Comparison of ENCODE assay signal across 15 cellular contexts in the genomic region with DNA sequence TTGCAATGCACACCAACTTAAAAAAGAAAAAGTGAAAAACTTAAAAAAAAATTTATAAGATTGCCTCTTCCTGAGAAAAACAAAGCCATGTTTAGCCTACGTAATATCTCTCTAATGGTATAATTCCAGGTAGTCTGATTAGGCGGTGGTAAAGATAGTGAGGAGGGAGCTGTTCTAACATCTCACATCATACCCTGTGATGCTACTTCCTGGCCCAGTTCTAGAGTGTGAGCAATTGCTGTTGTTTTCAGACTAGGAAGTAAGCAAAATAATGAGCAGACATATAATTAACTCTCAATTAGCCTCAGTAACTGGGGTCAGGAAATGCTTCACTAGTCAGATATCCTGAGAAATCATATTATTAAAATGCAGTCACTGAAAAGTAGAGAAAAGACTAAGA.
"Had no signal": no experiment of that assay in that cellular context is flagged by ENCODE, and none has a peak within 500 bp of the region (broad histone marks: within the 10 kb centered on the region; RNA-seq: fewer than 3 reads in every experiment).

No MANE protein-coding gene starts in this region.

- H3K9ac ChIP-seq: parathyroid adenoma had no signal

- ATAC-seq: gastroesophageal sphincter; left lung; naive thymus-derived CD4-positive, alpha-beta T cell had no signal

- H3K79me2 ChIP-seq: parathyroid adenoma had no signal

- H3K27ac Mint-ChIP-seq: activated naive CD4-positive, alpha-beta T cell treated with anti-CD3 and anti-CD28 coated beads, Interleukin-2, amount 10 ng/mL, durations not matched to agents 7 days and 5 days; naive thymus-derived CD4-positive, alpha-beta T cell had no signal

- H3K27me3 ChIP-seq: ascending aorta, breast epithelium, gastroesophageal sphincter, left lung, sigmoid colon, spleen had no signal

- H3K36me3 ChIP-seq: ascending aorta, breast epithelium, gastroesophageal sphincter, left lung, sigmoid colon, spleen, thoracic aorta had no signal

- H3K4me1 ChIP-seq: ascending aorta, breast epithelium, gastroesophageal sphincter, left lung, parathyroid adenoma, sigmoid colon had no signal

- DNase-seq: activated CD4-positive, CD25-positive, alpha-beta regulatory T cell treated with anti-CD3 and anti-CD28 coated beads, Interleukin-2, amount 50 U/mL, for 72 hours; activated naive CD4-positive, alpha-beta T cell treated with anti-CD3 and anti-CD28 coated beads, Interleukin-2, amount 10 ng/mL, durations not matched to agents 7 days and 5 days; left lung; mammary epithelial cell; naive thymus-derived CD4-positive, alpha-beta T cell; sigmoid colon; spleen; stimulated activated CD4-positive, alpha-beta T cell treated with anti-CD3 and anti-CD28 coated beads, Interleukin-1b, Interleukin-23, amount 100 ng/mL, for 48 hours had no signal

- H2AFZ ChIP-seq: parathyroid adenoma had no signal

- FAIRE-seq: islet of Langerhans had no signal

- H3K9me3 Mint-ChIP-seq: activated naive CD4-positive, alpha-beta T cell treated with anti-CD3 and anti-CD28 coated beads, Interleukin-2, amount 10 ng/mL, durations not matched to agents 7 days and 5 days had no signal

- H3K9me3 ChIP-seq: ascending aorta, breast epithelium, gastroesophageal sphincter, left lung, sigmoid colon, spleen, thoracic aorta had no signal

- H3K4me3 ChIP-seq: ascending aorta, breast epithelium, gastroesophageal sphincter, left lung, sigmoid colon, spleen, thoracic aorta had no signal

- H3K27ac ChIP-seq: ascending aorta, breast epithelium, gastroesophageal sphincter, left lung, parathyroid adenoma, sigmoid colon, spleen, thoracic aorta had no signal

- H3K4me3 Mint-ChIP-seq: activated naive CD4-positive, alpha-beta T cell treated with anti-CD3 and anti-CD28 coated beads, Interleukin-2, amount 10 ng/mL, durations not matched to agents 7 days and 5 days; activated T-helper 1 cell treated with anti-CD3 and anti-CD28 coated beads, Interleukin-12 subunit alpha, Interleukin-12 subunit beta, Interleukin-2, Interleukin-4 antibody, amounts not matched to agents 30 ng/mL and 10 ng/mL and 1 ng/mL, durations not matched to agents 14 hours and 24 hours and 36 hours; naive thymus-derived CD4-positive, alpha-beta T cell had no signal
